In genomic region chr1:201346337-201346939, GRCh38 we compare ENCODE assay signal across 1 cellular context.
A peak's percentile ranks its signal among the peaks of the same experiment; 100 is the strongest.
TF ChIP-seq lines count a peak whose summit lies in the region.

No MANE protein-coding gene starts in this region.

TF ChIP-seq in H1, 55 proteins besides CTCF, POLR2A, EP300 and RAD21:
- TF ChIP-seq JUN (IDR thresholded peaks at IDR 0.05; ENCODE audit: low read depth, low read length) (no peak), KDM1A (IDR thresholded peaks at IDR 0.05; ENCODE audit: borderline replicate concordance, low read length) (peak; percentile 58; the same call in 1 of the 2 replicates), TEAD4 (IDR thresholded peaks at IDR 0.05; ENCODE audit: low read depth, low read length) (peak; percentile 97)
